1 cellular context compared by ENCODE assay signal in genomic region chr6:166382933-166383816, GRCh38.
TF ChIP-seq lines count a peak whose summit lies in the region.

Gene MPC1 (minus strand): TSS chr6:166382940. CDS start chr6:166382876, 64 bp downstream.

TF ChIP-seq in K562, 482 proteins besides CTCF, POLR2A, EP300 and RAD21 (continued from another document and continues in another):
- TF ChIP-seq ZBTB33 (CRISPR knock-in tag; IDR thresholded peaks at IDR 0.05) (no peak; the same call in 1 of the 2 replicates), FOXM1 (IDR thresholded peaks at IDR 0.05; ENCODE audit: low read depth) (no peak), FOXM1 (CRISPR knock-in tag; IDR thresholded peaks at IDR 0.05; ENCODE audit: low read depth) (peak; percentile 81), HOXB6 (CRISPR knock-in tag; IDR thresholded peaks at IDR 0.05; ENCODE audit: borderline replicate concordance) (no peak), SRF (CRISPR knock-in tag; IDR thresholded peaks at IDR 0.05) (peak; percentile 12 to 49; a peak in 1 of 4 replicates), ZNF589 (CRISPR knock-in tag; IDR thresholded peaks at IDR 0.05; ENCODE audit: low read depth) (no peak), ZNF311 (CRISPR knock-in tag; IDR thresholded peaks at IDR 0.05) (no peak), FOXP4 (CRISPR knock-in tag; IDR thresholded peaks at IDR 0.05; ENCODE audit: borderline replicate concordance) (peak; percentile 73; the same call in 1 of the 2 replicates), ZC3H11A (IDR thresholded peaks at IDR 0.05; ENCODE audit: low read depth, low read length) (no peak), SIN3B (IDR thresholded peaks at IDR 0.05; ENCODE audit: low read depth) (peak; percentile 64; the same call in 1 of the 2 replicates), HCFC1 (IDR thresholded peaks at IDR 0.05; ENCODE audit: low read depth, low read length) (peak; percentile 4; the same call in 1 of the 2 replicates), JUNB (CRISPR knock-in tag; conservative IDR thresholded peaks at IDR 0.05) (no peak), KLF16 (IDR thresholded peaks at IDR 0.05) (no peak), PRPF4 (IDR thresholded peaks at IDR 0.05; ENCODE audit: insufficient read depth, low read depth, low read length, poor library complexity, severe bottlenecking) (no peak), FOXJ2 (tag; IDR thresholded peaks at IDR 0.05) (peak; percentile 3; the same call in 1 of the 2 replicates), ZNF445 (CRISPR knock-in tag; IDR thresholded peaks at IDR 0.05; ENCODE audit: low read depth) (no peak), POLR2G (IDR thresholded peaks at IDR 0.05; ENCODE audit: low read depth, low read length) (peak; percentile 96), DACH1 (IDR thresholded peaks at IDR 0.05; ENCODE audit: partially characterized antibody) (no peak), BCL6 (CRISPR knock-in tag; IDR thresholded peaks at IDR 0.05) (no peak), MXD1 (CRISPR knock-in tag; IDR thresholded peaks at IDR 0.05; ENCODE audit: borderline replicate concordance, poor library complexity, severe bottlenecking) (peak; percentile 87), CBX3 (IDR thresholded peaks at IDR 0.05; ENCODE audit: borderline replicate concordance in 1 of 2, low read length in 2 of 2) (peak in 1 of 2 experiments; percentile 6; a peak in 1 of 3 replicates), RBBP5 (IDR thresholded peaks at IDR 0.05; ENCODE audit: borderline replicate concordance, insufficient read depth, low read length, poor library complexity, severe bottlenecking) (peak; percentile 75), RNF2 (IDR thresholded peaks at IDR 0.05) (peak; percentile 70), ATF1 (CRISPR knock-in tag; IDR thresholded peaks at IDR 0.05) (no peak), ATF1 (tag; IDR thresholded peaks at IDR 0.05) (peak; percentile 90), MCM3 (IDR thresholded peaks at IDR 0.05) (no peak), FOS (IDR thresholded peaks at IDR 0.05; ENCODE audit: extremely low read depth, insufficient read length) (peak; percentile 86), CBX1 (IDR thresholded peaks at IDR 0.05; ENCODE audit: low read depth) (peak; percentile 39; the same call in 1 of the 2 replicates), FOSL1 (tag; conservative IDR thresholded peaks at IDR 0.05) (0 out of 2 replicates have a peak, but pooled peaks have one; percentile 17), MLLT1 (IDR thresholded peaks at IDR 0.05) (peak in 1 of 2 experiments; percentile 20; a peak in 1 of 4 replicates), ZSCAN29 (IDR thresholded peaks at IDR 0.05) (peak; percentile 69; the same call in 1 of the 2 replicates), SP1 (CRISPR knock-in tag; IDR thresholded peaks at IDR 0.05) (peak; percentile 91), CEBPZ (IDR thresholded peaks at IDR 0.05; ENCODE audit: borderline replicate concordance, low read depth, low read length) (no peak), ZBTB1 (CRISPR knock-in tag; IDR thresholded peaks at IDR 0.05; ENCODE audit: borderline replicate concordance, low read depth) (peak; percentile 96), MAZ (CRISPR knock-in tag; conservative IDR thresholded peaks at IDR 0.05 in 1 of 2, IDR thresholded peaks at IDR 0.05 in 1 of 2) (peak in 1 of 2 experiments; percentile 80), SUPT5H (IDR thresholded peaks at IDR 0.05) (peak; percentile 75; the same call in 1 of the 2 replicates), TOE1 (IDR thresholded peaks at IDR 0.05; ENCODE audit: borderline replicate concordance) (0 out of 2 replicates have a peak, but pooled peaks have one; percentile 36), TOE1 (CRISPR knock-in tag; IDR thresholded peaks at IDR 0.05; ENCODE audit: borderline replicate concordance, low read depth) (no peak), ATF7 (IDR thresholded peaks at IDR 0.05) (peak; percentile 79), KDM5B (IDR thresholded peaks at IDR 0.05; ENCODE audit: insufficient replicate concordance, low read depth, low read length) (peak; percentile 85), TARDBP (IDR thresholded peaks at IDR 0.05) (peak; percentile 82), ILF3 (IDR thresholded peaks at IDR 0.05; ENCODE audit: borderline replicate concordance) (no peak), ZNF592 (IDR thresholded peaks at IDR 0.05) (0 out of 2 replicates have a peak, but pooled peaks have one; percentile 46), EP400 (IDR thresholded peaks at IDR 0.05) (peak; percentile 73), JUND (IDR thresholded peaks at IDR 0.05; ENCODE audit: borderline replicate concordance, low read depth, low read length) (peak; percentile 33), JUND (tag; IDR thresholded peaks at IDR 0.05; ENCODE audit: borderline replicate concordance, low read depth, low read length) (no peak; the same call in 2 of the 3 replicates), NKRF (IDR thresholded peaks at IDR 0.05; ENCODE audit: borderline replicate concordance) (peak; percentile 50; the same call in 1 of the 2 replicates)
